In genomic region chr20:64234921-64235565, GRCh38 we compare ENCODE assay signal across 6 cellular contexts. TPM values are rescaled to one million over a fixed set of nuclear protein-coding genes. Genes with fewer than 3 reads are reported as not detected.
DNase-seq lines count a peak whose midpoint lies in the region; ATAC-seq, FAIRE-seq and TF ChIP-seq lines count a peak whose summit lies in the region.
"Not testable (repeated sequence)": the region's sequence is repeated elsewhere in the genome, so short reads cannot be mapped to it uniquely, and the experiment has no call there.

No MANE protein-coding gene starts in this region.

- not testable (repeated sequence) for TF ChIP-seq POLR2A in right lobe of liver (IDR thresholded peaks at IDR 0.05)

- not testable (repeated sequence) for ATAC-seq in Right ventricle myocardium superior (ENCODE audit: poor library complexity); right lobe of liver; natural killer cell treated with Interleukin-12 subunit alpha and Interleukin-12 subunit beta and Interleukin-15 and Interleukin-18, amount 100 ng/mL, for 72 hours; upper lobe of right lung

- not testable (repeated sequence) for H3K4me1 Mint-ChIP-seq in chondrocyte (ENCODE audit: low read depth); natural killer cell treated with Interleukin-12 subunit alpha and Interleukin-12 subunit beta and Interleukin-15 and Interleukin-18, amount 100 ng/mL, for 72 hours (ENCODE audit: low read depth in 2 of 2)

- DNase-seq in HTR-8/SVneo (ENCODE audit: insufficient read length, low spot score), result not testable (repeated sequence)
- DNase-seq in chondrocyte (ENCODE audit: low spot score), result peak; percentile 56
- peak; percentile 20 for DNase-seq in Right ventricle myocardium superior
- peak in 2 of 3 donors; percentile 8 to 43 for DNase-seq in right lobe of liver
- peak; percentile 16 for DNase-seq in natural killer cell treated with Interleukin-12 subunit alpha and Interleukin-12 subunit beta and Interleukin-15 and Interleukin-18, amount 100 ng/mL, for 72 hours (ENCODE audit: low spot score)
- DNase-seq in upper lobe of right lung, result peak; percentile 47

- H3K36me3 Mint-ChIP-seq in chondrocyte (ENCODE audit: low read depth); natural killer cell treated with Interleukin-12 subunit alpha and Interleukin-12 subunit beta and Interleukin-15 and Interleukin-18, amount 100 ng/mL, for 72 hours: not testable (repeated sequence)

- not testable (repeated sequence) for H3K36me3 ChIP-seq in right lobe of liver, upper lobe of right lung

- H3K27me3 ChIP-seq in right lobe of liver, upper lobe of right lung: not testable (repeated sequence)

- H3K27ac Mint-ChIP-seq in chondrocyte (ENCODE audit: unreplicated experiment); natural killer cell treated with Interleukin-12 subunit alpha and Interleukin-12 subunit beta and Interleukin-15 and Interleukin-18, amount 100 ng/mL, for 72 hours: not testable (repeated sequence)

- not testable (repeated sequence) for H3K9me3 ChIP-seq in right lobe of liver, upper lobe of right lung

- H3K4me3 ChIP-seq in right lobe of liver, upper lobe of right lung: not testable (repeated sequence)

- intact Hi-C loops in Right ventricle myocardium superior (cut with DNase I); right lobe of liver (cut with DNase I); upper lobe of right lung (cut with DNase I): not testable (repeated sequence)

- peak; percentile 87 for FAIRE-seq in HTR-8/SVneo (lab: Jason Lieb, UNC)

- not testable (repeated sequence) for H3K27me3 Mint-ChIP-seq in chondrocyte (ENCODE audit: low read depth); natural killer cell treated with Interleukin-12 subunit alpha and Interleukin-12 subunit beta and Interleukin-15 and Interleukin-18, amount 100 ng/mL, for 72 hours

- no CpG with 5 or more reads among the region's 17 CpGs for WGBS in right lobe of liver (ENCODE audit: insufficient coverage, low coverage, low lambda C conversion rate, missing lambda C conversion rate)

- H3K27ac ChIP-seq in right lobe of liver, upper lobe of right lung: not testable (repeated sequence)

- not testable (repeated sequence) for TF ChIP-seq CTCF in chondrocyte (IDR thresholded peaks at IDR 0.05); right lobe of liver (IDR thresholded peaks at IDR 0.05); upper lobe of right lung (IDR thresholded peaks at IDR 0.05)

- not testable (repeated sequence) for H3K4me3 Mint-ChIP-seq in chondrocyte (ENCODE audit: unreplicated experiment); natural killer cell treated with Interleukin-12 subunit alpha and Interleukin-12 subunit beta and Interleukin-15 and Interleukin-18, amount 100 ng/mL, for 72 hours

- not testable (repeated sequence) for H3K9me3 Mint-ChIP-seq in chondrocyte (ENCODE audit: low read depth); natural killer cell treated with Interleukin-12 subunit alpha and Interleukin-12 subunit beta and Interleukin-15 and Interleukin-18, amount 100 ng/mL, for 72 hours

- peaks cover 0 to 44% (median 18%) of the 10 kb centered on the region in 4 donors for H3K4me1 ChIP-seq in right lobe of liver
- H3K4me1 ChIP-seq in upper lobe of right lung, result not testable (repeated sequence)

RNA-seq across cellular contexts. Expression of gene PCMTD2, which starts 20.5 kb away (rescaled TPM):
- total RNA-seq in chondrocyte, result 31.5 to 48.2 TPM (median 38.1 TPM) in 3 replicates
- total RNA-seq in Right ventricle myocardium superior, result 81.9 TPM
- 10 to 100 TPM; 24.5 to 39.7 (median 28.6) TPM for total RNA-seq in right lobe of liver
- 10 to 100 TPM; 17.4 to 21.8 TPM for total RNA-seq in natural killer cell treated with Interleukin-12 subunit alpha and Interleukin-12 subunit beta and Interleukin-15 and Interleukin-18, amount 100 ng/mL, for 72 hours
- 58.8 TPM for total RNA-seq in upper lobe of right lung
